Comparison of ENCODE assay signal across 8 cellular contexts in genomic region chr2:99066075-99066557, GRCh38.
A peak's percentile ranks its signal among the peaks of the same experiment; 100 is the strongest.
DNase-seq lines count a peak whose midpoint lies in the region; ATAC-seq and TF ChIP-seq lines count a peak whose summit lies in the region.

No MANE protein-coding gene starts in this region.

- 42 to 49% methylated on average over 1 of the region's 1 CpG for WGBS in aorta, 2 donors

- intact Hi-C loops in aorta (cut with DNase I): loop anchor here (10.0 kb wide), 2 partner anchors 231 to 429 kb away; partner anchors contain the start of gene REV1 (in 1 of the 2)

- peak; percentile 18 for DNase-seq in AG08396 (ENCODE audit: low spot score)
- DNase-seq in GM13976 (ENCODE audit: low spot score): peak; percentile 43
- DNase-seq in NB4 (ENCODE audit: low read depth): peak; percentile 77
- peak; percentile 29 for DNase-seq in SKM-1 (lab: John Stamatoyannopoulos, UW; ENCODE audit: unreplicated experiment)
- DNase-seq in fibroblast of lung (ENCODE audit: low read depth in 2 of 2): peak; percentile 36 to 64
- no peak for DNase-seq in osteoblast (ENCODE audit: insufficient read length, low spot score, missing footprints)
- DNase-seq in aorta: no peak

- in situ Hi-C loops in GM13976 (cut with MboI; ENCODE audit: low sequenced_read_pairs, unreplicated experiment): loop anchor here (10.0 kb wide), 1 partner anchor 411 kb away; no protein-coding TSS in a partner anchor

- peak; percentile 52 for ATAC-seq in HG02759 (IDR thresholded peaks at IDR 0.05; ENCODE audit: unreplicated experiment)
- ATAC-seq in aorta (ENCODE audit: low FRiP score): no peak

- H3K9ac ChIP-seq in fibroblast of lung (ENCODE audit: insufficient read depth, low read length): no peak overlapping the region

- H3K4me1 ChIP-seq in fibroblast of lung (ENCODE audit: control insufficient read depth, extremely low read depth, insufficient read depth, low read length) (no peaks in the 10 kb centered on the region), osteoblast (ENCODE audit: insufficient read depth, low read length) (peaks cover 5% of the 10 kb centered on the region), aorta (ENCODE audit: control insufficient read depth in 1 of 2, insufficient read depth in 2 of 2, low read length in 2 of 2) (no peaks in the 10 kb centered on the region)

- H3K36me3 ChIP-seq in fibroblast of lung (ENCODE audit: control insufficient read depth, insufficient read depth, low read length) (no peaks in the 10 kb centered on the region), osteoblast (ENCODE audit: insufficient read depth, low read length) (no peaks in the 10 kb centered on the region), aorta (ENCODE audit: control insufficient read depth in 1 of 2, insufficient read depth in 2 of 2, low read length in 1 of 2) (no peaks in the 10 kb centered on the region)

- H3K27ac ChIP-seq in fibroblast of lung (ENCODE audit: insufficient read depth, low read length) (no peak overlapping the region), osteoblast (ENCODE audit: low read depth, low read length) (no peak overlapping the region), aorta (ENCODE audit: low read depth in 1 of 2, low read length in 2 of 2) (no peak overlapping the region)

- TF ChIP-seq CTCF in GM13976 (IDR thresholded peaks at IDR 0.05; ENCODE audit: borderline replicate concordance, control extremely low read depth, extremely low read depth, insufficient read depth, missing control alignments) (peak; percentile 44), NB4 (IDR thresholded peaks at IDR 0.05; ENCODE audit: low read depth, low read length) (peak; percentile 48), fibroblast of lung (conservative IDR thresholded peaks at IDR 0.05 in 1 of 2, IDR thresholded peaks at IDR 0.05 in 1 of 2; ENCODE audit: low read depth in 1 of 2, low read length in 2 of 2) (peak; percentile 31 to 43), osteoblast (IDR thresholded peaks at IDR 0.05; ENCODE audit: extremely low read depth, low read depth, low read length) (peak; percentile 46)

- H3K79me2 ChIP-seq in fibroblast of lung (ENCODE audit: control insufficient read depth, insufficient read depth, low read length): no peaks in the 10 kb centered on the region
- H3K79me2 ChIP-seq in osteoblast (ENCODE audit: insufficient read depth, low read length): no peaks in the 10 kb centered on the region

- H3K9me3 ChIP-seq in fibroblast of lung (ENCODE audit: control insufficient read depth, insufficient read depth, low read depth, low read length) (no peaks in the 10 kb centered on the region), osteoblast (ENCODE audit: low read depth, low read length) (no peaks in the 10 kb centered on the region), aorta (ENCODE audit: control insufficient read depth, low read length) (no peaks in the 10 kb centered on the region)

- no peak overlapping the region for H3K4me3 ChIP-seq in NB4 (ENCODE audit: low read depth, low read length)
- peak overlapping the region in 1 of 4 experiments; percentile 10 for H3K4me3 ChIP-seq in fibroblast of lung (replicated peaks in 1 of 4; ENCODE audit: control extremely low read depth in 1 of 4, insufficient read depth in 1 of 4, low read depth in 3 of 4, low read length in 4 of 4)
- peak overlapping the region; percentile 42 for H3K4me3 ChIP-seq in osteoblast (ENCODE audit: insufficient read depth, low read length)
- no peak overlapping the region for H3K4me3 ChIP-seq in aorta (ENCODE audit: low read length in 2 of 2)

- no peak overlapping the region for H3K4me2 ChIP-seq in fibroblast of lung (ENCODE audit: extremely low read depth, insufficient read depth, low read length)
- H3K4me2 ChIP-seq in osteoblast (ENCODE audit: insufficient read depth, low read length): peak overlapping the region; percentile 75

- H2AFZ ChIP-seq in fibroblast of lung (ENCODE audit: low read length) (no peak overlapping the region), osteoblast (ENCODE audit: low read length) (peak overlapping the region; percentile 87)

- H4K20me1 ChIP-seq in fibroblast of lung (ENCODE audit: control insufficient read depth, extremely low read depth, insufficient read depth, low read length): no peaks in the 10 kb centered on the region
- no peaks in the 10 kb centered on the region for H4K20me1 ChIP-seq in osteoblast (ENCODE audit: insufficient read depth, low read length)

- TF ChIP-seq POLR2A in NB4 (IDR thresholded peaks at IDR 0.05; ENCODE audit: extremely low read depth, insufficient read length): no peak

- H3K27me3 ChIP-seq in fibroblast of lung (ENCODE audit: control insufficient read depth, insufficient read depth, low read length) (no peaks in the 10 kb centered on the region), osteoblast (ENCODE audit: insufficient read depth, low read length) (no peaks in the 10 kb centered on the region), aorta (ENCODE audit: control insufficient read depth in 1 of 2, insufficient read depth in 2 of 2, low read length in 1 of 2) (no peaks in the 10 kb centered on the region)

Comparison
In these comparisons a context has a peak if more than half of its experiments do, and no peak if none do; other contexts are left out.
1. DNase-seq: peak in AG08396 (single experiment), GM13976 (single experiment), NB4 (single experiment), SKM-1 (single experiment) and fibroblast of lung (2 of 2); none in osteoblast (single experiment) and aorta (0 of 2).
2. Peak in every context shown above with its lines, with median percentiles within 50 percentile points of each other: CTCF ChIP-seq.